21 cellular contexts compared by ENCODE assay signal in the genomic region with DNA sequence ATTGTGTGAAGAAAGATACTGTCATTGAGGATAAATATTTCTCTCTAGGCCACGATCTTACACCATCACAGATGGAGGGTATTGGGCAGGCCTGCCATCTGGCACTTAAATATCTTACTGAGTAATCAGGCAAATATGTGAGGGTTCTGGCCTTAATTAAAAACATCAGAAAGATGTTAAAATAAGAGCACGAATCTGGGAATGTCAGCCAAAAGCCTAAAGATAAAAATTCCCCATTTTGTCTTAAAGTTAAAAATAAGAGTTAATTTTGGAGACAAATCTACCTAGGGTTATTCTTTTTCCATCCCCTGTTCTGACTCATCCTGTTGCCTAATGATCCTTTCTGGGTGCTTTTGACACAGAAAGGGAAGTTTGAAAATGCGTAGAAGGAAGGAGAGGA.
DNase-seq lines count a peak whose midpoint lies in the region; ATAC-seq and TF ChIP-seq lines count a peak whose summit lies in the region.
"Had no signal": no experiment of that assay in that cellular context is flagged by ENCODE, and none has a peak within 500 bp of the region (broad histone marks: within the 10 kb centered on the region; RNA-seq: fewer than 3 reads in every experiment).

No MANE protein-coding gene starts in this region.

- WGBS in heart left ventricle, 4 donors = 59 to 69% (median 66%) methylated on average over 3 of the region's 3 CpGs

- H3K4me1 ChIP-seq in heart left ventricle (no peaks in the 10 kb centered on the region), colonic mucosa (no peaks in the 10 kb centered on the region)
- H3K4me1 ChIP-seq: BLaER1 had no signal

- no peaks in the 10 kb centered on the region for H3K36me3 Mint-ChIP-seq in HFFc6 (ENCODE audit: low read depth)
- no peaks in the 10 kb centered on the region for H3K36me3 Mint-ChIP-seq in activated naive CD8-positive, alpha-beta T cell treated with anti-CD3 and anti-CD28 coated beads for 36 hours
- H3K36me3 Mint-ChIP-seq: brain had no signal

- H3K27ac ChIP-seq in heart left ventricle = no peak overlapping the region
- no peak overlapping the region for H3K27ac ChIP-seq in colonic mucosa
- H3K27ac ChIP-seq: BLaER1, HL-60 had no signal

- TF ChIP-seq CTCF in HFFc6 (IDR thresholded peaks at IDR 0.05) (no peak), fibroblast of the aortic adventitia (IDR thresholded peaks at IDR 0.05; ENCODE audit: insufficient read depth, low read length) (no peak), heart left ventricle (IDR thresholded peaks at IDR 0.05) (no peak), colonic mucosa (IDR thresholded peaks at IDR 0.05) (no peak)

- peaks cover 15% of the 10 kb centered on the region for H3K4me1 Mint-ChIP-seq in HFFc6 (ENCODE audit: low read depth)
- no peaks in the 10 kb centered on the region for H3K4me1 Mint-ChIP-seq in activated naive CD8-positive, alpha-beta T cell treated with anti-CD3 and anti-CD28 coated beads for 36 hours
- H3K4me1 Mint-ChIP-seq: activated naive CD4-positive, alpha-beta T cell treated with anti-CD3 and anti-CD28 coated beads, Interleukin-2, amount 50 U/mL, for 24 hours; brain had no signal

- intact Hi-C loops in heart left ventricle (cut with DNase I) = no loop called here
- intact Hi-C loops in colonic mucosa (cut with DNase I) = no loop called here

- no peaks in the 10 kb centered on the region; the same call in 1 of the 2 replicates for H3K27me3 Mint-ChIP-seq in HFFc6 (ENCODE audit: insufficient read depth)
- peaks cover 14% of the 10 kb centered on the region for H3K27me3 Mint-ChIP-seq in activated naive CD8-positive, alpha-beta T cell treated with anti-CD3 and anti-CD28 coated beads for 36 hours
- H3K27me3 Mint-ChIP-seq: brain had no signal

- H3K27ac Mint-ChIP-seq in HFFc6 = no peak overlapping the region
- H3K27ac Mint-ChIP-seq in activated naive CD8-positive, alpha-beta T cell treated with anti-CD3 and anti-CD28 coated beads for 36 hours = no peak overlapping the region
- H3K27ac Mint-ChIP-seq: activated naive CD4-positive, alpha-beta T cell treated with anti-CD3 and anti-CD28 coated beads, Interleukin-2, amount 50 U/mL, for 24 hours; brain had no signal

- no peak overlapping the region for H3K4me3 Mint-ChIP-seq in HFFc6
- H3K4me3 Mint-ChIP-seq in activated naive CD8-positive, alpha-beta T cell treated with anti-CD3 and anti-CD28 coated beads for 36 hours = no peak overlapping the region
- H3K4me3 Mint-ChIP-seq: activated naive CD4-positive, alpha-beta T cell treated with anti-CD3 and anti-CD28 coated beads, Interleukin-2, amount 50 U/mL, for 24 hours; brain had no signal

- H3K36me3 ChIP-seq in heart left ventricle (no peaks in the 10 kb centered on the region), colonic mucosa (no peaks in the 10 kb centered on the region)
- H3K36me3 ChIP-seq: BLaER1 had no signal

- ATAC-seq in HG03571 (IDR thresholded peaks at IDR 0.05; ENCODE audit: unreplicated experiment) = no peak
- no peak for ATAC-seq in heart left ventricle
- ATAC-seq: esophagus mucosa, left colon, sciatic nerve had no signal

- DNase-seq in AG20443 (ENCODE audit: low spot score) = peak; percentile 68
- peak; percentile 25 for DNase-seq in HFFc6
- DNase-seq in RPMI7951 (ENCODE audit: low read depth) = peak; percentile 95
- peak; percentile 67 for DNase-seq in fibroblast of the aortic adventitia (ENCODE audit: low read depth)
- DNase-seq in heart left ventricle = no peak
- no peak for DNase-seq in activated naive CD8-positive, alpha-beta T cell treated with anti-CD3 and anti-CD28 coated beads for 36 hours
- DNase-seq in colonic mucosa = no peak
- DNase-seq: activated T-cell treated with anti-CD3 and anti-CD28 coated beads, Interleukin-2, amount 50 U/mL, for 1 hour; dorsolateral prefrontal cortex; KG1; left colon; NCI-H1417; NCI-H345; stimulated activated CD4-positive, alpha-beta T cell treated with anti-CD3 and anti-CD28 coated beads, Interleukin-2, amount 100 ng/mL, for 24 hours had no signal

- H3K27me3 ChIP-seq in heart left ventricle (no peaks in the 10 kb centered on the region), colonic mucosa (no peaks in the 10 kb centered on the region)
- H3K27me3 ChIP-seq: BLaER1, dorsolateral prefrontal cortex had no signal

- H3K9me3 Mint-ChIP-seq in HFFc6 = no peaks in the 10 kb centered on the region
- H3K9me3 Mint-ChIP-seq in activated naive CD8-positive, alpha-beta T cell treated with anti-CD3 and anti-CD28 coated beads for 36 hours = peaks cover 4% of the 10 kb centered on the region
- H3K9me3 Mint-ChIP-seq: activated naive CD4-positive, alpha-beta T cell treated with anti-CD3 and anti-CD28 coated beads, Interleukin-2, amount 50 U/mL, for 24 hours had no signal

- no peak for TF ChIP-seq POLR2A in heart left ventricle (IDR thresholded peaks at IDR 0.05)

- H3K9me3 ChIP-seq in heart left ventricle (peaks cover 0 to 6% (median 0%) of the 10 kb centered on the region in 12 donors), colonic mucosa (no peaks in the 10 kb centered on the region)
- H3K9me3 ChIP-seq: BLaER1 had no signal

- H3K4me3 ChIP-seq in fibroblast of the aortic adventitia (ENCODE audit: low read depth, low read length) (no peak overlapping the region), heart left ventricle (no peak overlapping the region), colonic mucosa (no peak overlapping the region)
- H3K4me3 ChIP-seq: BLaER1, dorsolateral prefrontal cortex had no signal

- no peak overlapping the region for H3K9ac ChIP-seq in colonic mucosa (ENCODE audit: low read depth in 2 of 2, low read length in 2 of 2)
- H3K9ac ChIP-seq: BLaER1 had no signal

Comparison
In these comparisons a context has a peak if more than half of its experiments do, and no peak if none do; other contexts are left out.
1. DNase-seq: peak in AG20443 (single experiment), HFFc6 (single experiment), RPMI7951 (single experiment) and fibroblast of the aortic adventitia (single experiment); none in heart left ventricle (0 of 5), activated naive CD8-positive, alpha-beta T cell treated with anti-CD3 and anti-CD28 coated beads for 36 hours (single experiment) and colonic mucosa (single experiment).